In the genomic region with DNA sequence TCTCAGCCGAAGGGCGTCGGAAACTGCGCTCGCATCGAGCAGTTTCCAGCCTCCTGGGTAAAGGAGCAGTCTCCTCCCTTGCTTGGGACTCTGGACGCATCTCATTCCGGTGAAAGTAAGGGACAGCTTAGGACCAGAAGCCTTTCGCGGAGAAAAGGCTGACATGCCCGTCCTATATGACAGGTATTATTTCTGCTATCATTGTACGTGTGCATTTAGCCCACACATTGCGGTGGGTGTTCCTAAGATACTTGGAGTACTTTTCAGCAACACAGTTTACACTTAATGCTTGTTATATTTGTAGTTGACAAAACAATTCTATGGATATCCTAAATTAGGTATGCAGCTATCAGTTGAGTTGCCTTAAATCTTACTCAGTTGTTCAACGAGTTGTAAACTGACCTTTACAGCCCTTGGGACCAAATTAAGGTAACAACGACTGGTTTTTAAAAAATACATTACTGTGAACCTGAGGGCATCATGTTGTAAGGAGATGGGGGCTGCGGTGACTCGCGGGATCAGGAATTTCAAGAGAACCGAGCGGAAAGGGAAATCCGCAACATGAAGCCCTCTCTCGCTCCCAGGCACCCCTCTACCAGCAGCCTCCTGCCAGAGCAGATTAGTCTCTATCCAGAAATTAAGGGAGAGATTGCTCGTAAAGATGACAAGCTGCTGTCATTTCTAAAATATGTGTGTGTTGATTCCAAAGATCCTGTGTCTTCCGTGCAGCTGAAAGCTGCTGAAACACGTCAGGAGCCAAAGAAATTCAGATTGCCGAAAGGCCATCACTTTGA, we compare ENCODE assay signal across 1 cellular context.
A peak's percentile ranks its signal among the peaks of the same experiment; 100 is the strongest.
TF ChIP-seq lines count a peak whose summit lies in the region.

No MANE protein-coding gene starts in this region.

TF ChIP-seq in HepG2, 621 proteins besides CTCF, POLR2A, EP300 and RAD21 (continued from another document):
- TF ChIP-seq, protein P1, sequence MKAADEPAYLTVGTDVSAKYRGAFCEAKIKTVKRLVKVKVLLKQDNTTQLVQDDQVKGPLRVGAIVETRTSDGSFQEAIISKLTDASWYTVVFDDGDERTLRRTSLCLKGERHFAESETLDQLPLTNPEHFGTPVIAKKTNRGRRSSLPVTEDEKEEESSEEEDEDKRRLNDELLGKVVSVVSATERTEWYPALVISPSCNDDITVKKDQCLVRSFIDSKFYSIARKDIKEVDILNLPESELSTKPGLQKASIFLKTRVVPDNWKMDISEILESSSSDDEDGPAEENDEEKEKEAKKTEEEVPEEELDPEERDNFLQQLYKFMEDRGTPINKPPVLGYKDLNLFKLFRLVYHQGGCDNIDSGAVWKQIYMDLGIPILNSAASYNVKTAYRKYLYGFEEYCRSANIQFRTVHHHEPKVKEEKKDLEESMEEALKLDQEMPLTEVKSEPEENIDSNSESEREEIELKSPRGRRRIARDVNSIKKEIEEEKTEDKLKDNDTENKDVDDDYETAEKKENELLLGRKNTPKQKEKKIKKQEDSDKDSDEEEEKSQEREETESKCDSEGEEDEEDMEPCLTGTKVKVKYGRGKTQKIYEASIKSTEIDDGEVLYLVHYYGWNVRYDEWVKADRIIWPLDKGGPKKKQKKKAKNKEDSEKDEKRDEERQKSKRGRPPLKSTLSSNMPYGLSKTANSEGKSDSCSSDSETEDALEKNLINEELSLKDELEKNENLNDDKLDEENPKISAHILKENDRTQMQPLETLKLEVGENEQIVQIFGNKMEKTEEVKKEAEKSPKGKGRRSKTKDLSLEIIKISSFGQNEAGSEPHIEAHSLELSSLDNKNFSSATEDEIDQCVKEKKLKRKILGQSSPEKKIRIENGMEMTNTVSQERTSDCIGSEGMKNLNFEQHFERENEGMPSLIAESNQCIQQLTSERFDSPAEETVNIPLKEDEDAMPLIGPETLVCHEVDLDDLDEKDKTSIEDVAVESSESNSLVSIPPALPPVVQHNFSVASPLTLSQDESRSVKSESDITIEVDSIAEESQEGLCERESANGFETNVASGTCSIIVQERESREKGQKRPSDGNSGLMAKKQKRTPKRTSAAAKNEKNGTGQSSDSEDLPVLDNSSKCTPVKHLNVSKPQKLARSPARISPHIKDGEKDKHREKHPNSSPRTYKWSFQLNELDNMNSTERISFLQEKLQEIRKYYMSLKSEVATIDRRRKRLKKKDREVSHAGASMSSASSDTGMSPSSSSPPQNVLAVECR (CRISPR knock-in tag; IDR thresholded peaks at IDR 0.05; ENCODE audit: borderline replicate concordance): peak; percentile 58; the same call in 1 of the 2 replicates
- TF ChIP-seq TOE1 (CRISPR knock-in tag; IDR thresholded peaks at IDR 0.05) (0 out of 2 replicates have a peak, but pooled peaks have one; percentile 20), MEIS2 (CRISPR knock-in tag; IDR thresholded peaks at IDR 0.05) (peak; percentile 1; the same call in 1 of the 2 replicates)
